In the genomic region with DNA sequence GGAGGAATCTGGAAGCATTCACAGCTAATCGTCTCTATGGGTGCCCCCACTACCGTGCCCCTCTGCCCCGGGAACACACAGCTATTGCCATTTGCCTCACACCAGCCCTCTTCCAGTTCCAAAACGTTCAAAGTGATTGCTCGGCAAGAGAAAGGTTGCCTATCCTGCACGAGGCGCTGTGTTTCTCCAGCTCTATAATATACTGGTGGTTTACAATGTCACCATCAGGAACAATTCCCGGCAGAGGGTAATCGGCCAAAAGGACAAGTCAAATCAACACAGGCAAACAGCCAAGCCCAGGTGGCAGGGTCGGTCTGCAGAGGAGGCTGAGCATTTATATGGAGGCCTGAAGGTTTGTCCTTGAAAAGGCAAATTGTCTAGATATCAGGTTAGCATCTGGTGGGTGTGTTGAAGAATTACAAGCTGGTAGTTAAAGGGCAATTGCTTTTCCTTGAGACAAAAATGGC, we compare ENCODE assay signal across 15 cellular contexts. TPM values are rescaled to one million over a fixed set of nuclear protein-coding genes. Genes with fewer than 3 reads are reported as not detected.
DNase-seq lines count a peak whose midpoint lies in the region; ATAC-seq and TF ChIP-seq lines count a peak whose summit lies in the region.
"Had no signal": no experiment of that assay in that cellular context is flagged by ENCODE, and none has a peak within 500 bp of the region (broad histone marks: within the 10 kb centered on the region; RNA-seq: fewer than 3 reads in every experiment).

No MANE protein-coding gene starts in this region.

- H2BK5ac ChIP-seq in trophoblast cell (ENCODE audit: low read depth, low read length, poor library complexity) = no peak overlapping the region

- H3K36me3 ChIP-seq in mammary epithelial cell (ENCODE audit: insufficient read depth, low read length) (no peaks in the 10 kb centered on the region), mucosa of descending colon (ENCODE audit: low read depth) (no peaks in the 10 kb centered on the region), thyroid gland (no peaks in the 10 kb centered on the region), trophoblast cell (ENCODE audit: control insufficient read depth in 1 of 2, insufficient read depth in 2 of 2, low read length in 2 of 2) (no peaks in the 10 kb centered on the region)

- H3K79me2 ChIP-seq in mammary epithelial cell (ENCODE audit: insufficient read depth, low read length) (no peaks in the 10 kb centered on the region), trophoblast cell (ENCODE audit: control insufficient read depth, insufficient read depth, low read length, poor library complexity) (no peaks in the 10 kb centered on the region)

- no peak overlapping the region for H2BK120ac ChIP-seq in trophoblast cell (ENCODE audit: insufficient read depth, low read length, poor library complexity)

- H3K14ac ChIP-seq in trophoblast cell (ENCODE audit: low read length) = no peak overlapping the region

- CTCF ChIA-PET in mammary epithelial cell (lab: Charles Lee; ENCODE audit: low non-redundant PET) = no interaction called here

- in situ Hi-C loops in mammary epithelial cell (cut with MboI; ENCODE audit: low sequenced_read_pairs in 2 of 2) = no loop called here

- WGBS in mammary epithelial cell (ENCODE audit: low coverage, missing lambda C conversion rate) = 65% methylated on average over 10 of the region's 10 CpGs
- 33 to 47% methylated on average over 10 of the region's 10 CpGs for WGBS in thyroid gland, 2 donors
- WGBS in trophoblast cell (ENCODE audit: extremely low coverage, insufficient coverage, insufficient read length) = no CpG with 5 or more reads among the region's 10 CpGs

- TF ChIP-seq POLR2A in thyroid gland (IDR thresholded peaks at IDR 0.05) = no peak

- H2AK5ac ChIP-seq in trophoblast cell (ENCODE audit: low read length) = no peak overlapping the region

- H4K20me1 ChIP-seq in mammary epithelial cell (ENCODE audit: insufficient read depth, low read length) = no peaks in the 10 kb centered on the region

- DNase-seq in NCI-H2171 treated with DMSO at 0.1 percent for 48 hours (lab: John Stamatoyannopoulos, UW) (peak; percentile 43), NCI-H2171 (lab: John Stamatoyannopoulos, UW) (no peak), mammary epithelial cell (no peak), mucosa of descending colon (peak; percentile 75 to 88 (median 81)), thyroid gland (peak; percentile 69 to 77), trophoblast cell (no peak), SKM-1 (lab: John Stamatoyannopoulos, UW; ENCODE audit: unreplicated experiment) (no peak), NAMALWA (ENCODE audit: low spot score) (no peak)
- DNase-seq: activated CD4-positive, alpha-beta memory T cell treated with anti-CD3 and anti-CD28 coated beads, Interleukin-2, amount 10 ng/mL, durations not matched to agents 7 days and 5 days; KBM-7; midbrain; NCI-H1930; retina; stimulated activated naive CD4-positive, alpha-beta T cell treated with Interleukin-2 at 50 U/mL for 16 hours had no signal

- no peak overlapping the region for H3K4ac ChIP-seq in trophoblast cell (ENCODE audit: low read depth, low read length)

- H3K27ac ChIP-seq in mammary epithelial cell (ENCODE audit: insufficient read depth, low read depth, low read length) (no peak overlapping the region), thyroid gland (peak overlapping the region; percentile 48 to 79 (median 70)), trophoblast cell (ENCODE audit: low read depth, low read length) (no peak overlapping the region)

- H2AFZ ChIP-seq in mammary epithelial cell (ENCODE audit: low read depth, low read length) (peak overlapping the region; percentile 13), trophoblast cell (ENCODE audit: insufficient read depth, low read length, poor library complexity) (no peak overlapping the region)

- H3K4me2 ChIP-seq in mammary epithelial cell (ENCODE audit: insufficient read depth, low read depth, low read length) = no peak overlapping the region
- H3K4me2 ChIP-seq in trophoblast cell (ENCODE audit: low read length) = no peak overlapping the region

- H3K9me3 ChIP-seq in mammary epithelial cell (replicated peaks; ENCODE audit: insufficient read depth, low read length) (no peaks in the 10 kb centered on the region), mucosa of descending colon (no peaks in the 10 kb centered on the region), thyroid gland (no peaks in the 10 kb centered on the region), trophoblast cell (ENCODE audit: insufficient read depth, low read depth, low read length) (peaks cover 2% of the 10 kb centered on the region)

- no peak overlapping the region for H3K9ac ChIP-seq in mammary epithelial cell (ENCODE audit: insufficient read depth, low read length)
- no peak overlapping the region for H3K9ac ChIP-seq in trophoblast cell (ENCODE audit: low read length)

- intact Hi-C loops in mammary epithelial cell (cut with micrococcal nuclease) = no loop called here
- intact Hi-C loops in mucosa of descending colon (cut with DNase I, micrococcal nuclease) = no loop called here
- intact Hi-C loops in thyroid gland (cut with DNase I) = no loop called here

- H3K4me3 ChIP-seq in mammary epithelial cell (replicated peaks in 1 of 3; ENCODE audit: insufficient read depth in 1 of 3, low read depth in 2 of 3, low read length in 3 of 3) = no peak overlapping the region
- H3K4me3 ChIP-seq in mucosa of descending colon = no peak overlapping the region
- H3K4me3 ChIP-seq in thyroid gland (replicated peaks in 1 of 3) = no peak overlapping the region
- H3K4me3 ChIP-seq in trophoblast cell (ENCODE audit: low read depth, low read length) = no peak overlapping the region

- no peak overlapping the region for H4K8ac ChIP-seq in trophoblast cell (ENCODE audit: low read depth, low read length)

- ATAC-seq in mucosa of descending colon = peak; percentile 91
- ATAC-seq: activated T-helper 17 cell treated with anti-CD3 and anti-CD28 coated beads, Interleukin-2, amount 50 U/mL, for 72 hours had no signal

- no peak overlapping the region for H3K18ac ChIP-seq in trophoblast cell (ENCODE audit: low read length)

- H3K4me1 ChIP-seq in mammary epithelial cell (ENCODE audit: insufficient read depth, low read length) = no peaks in the 10 kb centered on the region
- H3K4me1 ChIP-seq in mucosa of descending colon (ENCODE audit: low read depth) = peaks cover 11% of the 10 kb centered on the region
- H3K4me1 ChIP-seq in thyroid gland = peaks cover 10 to 24% of the 10 kb centered on the region in 2 donors
- H3K4me1 ChIP-seq in trophoblast cell (ENCODE audit: control insufficient read depth in 1 of 2, insufficient read depth in 2 of 2, low read length in 2 of 2) = no peaks in the 10 kb centered on the region

- dilution Hi-C loops in mammary epithelial cell (cut with HindIII; ENCODE audit: low sequenced_read_pairs) = no loop called here

- BruUV-seq in mammary epithelial cell (replicated peaks; lab: Mats Ljungman, UMichigan) = no TSS peak

- no peak overlapping the region for H3K23ac ChIP-seq in trophoblast cell (ENCODE audit: low read length)

- TF ChIP-seq CTCF in mammary epithelial cell (conservative IDR thresholded peaks at IDR 0.05 in 1 of 2, IDR thresholded peaks at IDR 0.05 in 1 of 2; ENCODE audit: extremely low read depth in 1 of 2, insufficient read depth in 1 of 2, low read depth in 1 of 2, low read length in 2 of 2) (no peak), mucosa of descending colon (IDR thresholded peaks at IDR 0.05) (no peak), thyroid gland (IDR thresholded peaks at IDR 0.05) (peak in 1 of 6 experiments; percentile 22)

- H3K27me3 ChIP-seq in mammary epithelial cell (ENCODE audit: insufficient read depth, low read length) (no peaks in the 10 kb centered on the region), thyroid gland (no peaks in the 10 kb centered on the region), trophoblast cell (ENCODE audit: insufficient read depth, low read length) (no peaks in the 10 kb centered on the region)

- H4K91ac ChIP-seq in trophoblast cell (ENCODE audit: low read depth, low read length) = no peak overlapping the region

- H3K79me1 ChIP-seq in trophoblast cell (ENCODE audit: low read length) = peaks cover 2% of the 10 kb centered on the region

- no peak overlapping the region for H2BK12ac ChIP-seq in trophoblast cell (ENCODE audit: low read length)

- H4K12ac ChIP-seq in trophoblast cell (ENCODE audit: low read depth, low read length) = no peak overlapping the region

RNA-seq across cellular contexts. Expression of gene TNS3, which starts 29.2 kb away (rescaled TPM):
- total RNA-seq in mammary epithelial cell = 10 to 100 TPM; 15.0 to 43.5 TPM
- 12.9 TPM for polyA plus RNA-seq in mammary epithelial cell
- polyA minus RNA-seq in mammary epithelial cell = 27.8 TPM
- total RNA-seq in mucosa of descending colon = 10 to 100 TPM; 69.1 to 98.9 (median 69.9) TPM
- 10 to 100 TPM; 65.8 to 93.0 (median 80.7) TPM for total RNA-seq in thyroid gland
- polyA plus RNA-seq in trophoblast cell (2013) = 85.9 and 86.5 TPM in 2 replicates

Comparison
In these comparisons a context has a peak if more than half of its experiments do, and no peak if none do; other contexts are left out.
1. DNase-seq: peak in NCI-H2171 treated with DMSO at 0.1 percent for 48 hours (single experiment), mucosa of descending colon (3 of 3) and thyroid gland (2 of 2); none in NCI-H2171 (single experiment), mammary epithelial cell (single experiment), trophoblast cell (0 of 2), SKM-1 (single experiment) and NAMALWA (single experiment).
2. H3K27ac ChIP-seq: peak in thyroid gland (3 of 3); none in mammary epithelial cell (single experiment) and trophoblast cell (single experiment).